In the genomic region with DNA sequence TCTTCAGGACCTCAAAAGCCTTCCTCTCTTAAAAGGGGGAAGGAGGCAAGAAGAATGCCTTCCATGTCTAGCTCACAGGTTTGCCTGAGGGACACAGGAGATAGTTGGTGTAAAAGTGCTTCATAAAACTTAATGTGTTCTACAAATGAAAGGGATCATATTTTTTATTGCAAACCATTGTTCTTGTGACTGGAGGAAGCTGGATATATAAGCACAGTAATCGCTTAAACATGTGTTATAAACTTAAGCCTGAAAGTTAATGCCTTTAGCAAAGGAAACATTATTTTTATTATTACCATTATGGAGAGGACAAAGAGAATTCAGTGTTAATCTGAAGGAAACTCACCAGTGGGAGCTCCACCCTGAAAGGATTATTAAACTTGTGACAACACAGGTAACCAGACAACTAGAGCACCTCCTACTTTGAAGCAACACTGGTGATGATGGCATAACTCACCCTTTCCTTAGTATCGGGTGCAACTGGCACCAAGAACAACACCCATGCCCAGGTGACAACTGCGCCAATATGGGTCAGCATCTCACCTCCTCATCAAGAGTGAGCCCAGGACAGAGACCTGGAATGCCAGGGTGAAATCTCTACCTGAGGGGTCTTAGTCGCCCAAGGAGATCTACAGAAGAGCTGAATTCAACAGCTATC, we compare ENCODE assay signal across 1 cellular context.
TF ChIP-seq lines count a peak whose summit lies in the region.

No MANE protein-coding gene starts in this region.

TF ChIP-seq in HepG2, 621 proteins besides CTCF, POLR2A, EP300 and RAD21 (continued from another document):
- TF ChIP-seq, protein P1, sequence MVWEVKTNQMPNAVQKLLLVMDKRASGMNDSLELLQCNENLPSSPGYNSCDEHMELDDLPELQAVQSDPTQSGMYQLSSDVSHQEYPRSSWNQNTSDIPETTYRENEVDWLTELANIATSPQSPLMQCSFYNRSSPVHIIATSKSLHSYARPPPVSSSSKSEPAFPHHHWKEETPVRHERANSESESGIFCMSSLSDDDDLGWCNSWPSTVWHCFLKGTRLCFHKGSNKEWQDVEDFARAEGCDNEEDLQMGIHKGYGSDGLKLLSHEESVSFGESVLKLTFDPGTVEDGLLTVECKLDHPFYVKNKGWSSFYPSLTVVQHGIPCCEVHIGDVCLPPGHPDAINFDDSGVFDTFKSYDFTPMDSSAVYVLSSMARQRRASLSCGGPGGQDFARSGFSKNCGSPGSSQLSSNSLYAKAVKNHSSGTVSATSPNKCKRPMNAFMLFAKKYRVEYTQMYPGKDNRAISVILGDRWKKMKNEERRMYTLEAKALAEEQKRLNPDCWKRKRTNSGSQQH (CRISPR knock-in tag; IDR thresholded peaks at IDR 0.05; ENCODE audit: low read depth): no peak
- TF ChIP-seq ZNF768 (CRISPR knock-in tag; IDR thresholded peaks at IDR 0.05): no peak
- no peak for TF ChIP-seq ZNF570 (CRISPR knock-in tag; IDR thresholded peaks at IDR 0.05; ENCODE audit: borderline replicate concordance)
- TF ChIP-seq MAF1 (CRISPR knock-in tag; IDR thresholded peaks at IDR 0.05; ENCODE audit: borderline replicate concordance): no peak
- TF ChIP-seq, protein P2, sequence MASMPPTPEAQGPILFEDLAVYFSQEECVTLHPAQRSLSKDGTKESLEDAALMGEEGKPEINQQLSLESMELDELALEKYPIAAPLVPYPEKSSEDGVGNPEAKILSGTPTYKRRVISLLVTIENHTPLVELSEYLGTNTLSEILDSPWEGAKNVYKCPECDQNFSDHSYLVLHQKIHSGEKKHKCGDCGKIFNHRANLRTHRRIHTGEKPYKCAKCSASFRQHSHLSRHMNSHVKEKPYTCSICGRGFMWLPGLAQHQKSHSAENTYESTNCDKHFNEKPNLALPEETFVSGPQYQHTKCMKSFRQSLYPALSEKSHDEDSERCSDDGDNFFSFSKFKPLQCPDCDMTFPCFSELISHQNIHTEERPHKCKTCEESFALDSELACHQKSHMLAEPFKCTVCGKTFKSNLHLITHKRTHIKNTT (CRISPR knock-in tag; IDR thresholded peaks at IDR 0.05): no peak
- TF ChIP-seq SMAD3 (CRISPR knock-in tag; IDR thresholded peaks at IDR 0.05): no peak
- TF ChIP-seq ZNF441 (CRISPR knock-in tag; IDR thresholded peaks at IDR 0.05; ENCODE audit: borderline replicate concordance): no peak
- TF ChIP-seq HMGA1 (CRISPR knock-in tag; conservative IDR thresholded peaks at IDR 0.05): no peak
- TF ChIP-seq ZNF543 (CRISPR knock-in tag; IDR thresholded peaks at IDR 0.05): no peak
- TF ChIP-seq ZNF296 (CRISPR knock-in tag; conservative IDR thresholded peaks at IDR 0.05): no peak
- TF ChIP-seq ZNF225 (CRISPR knock-in tag; IDR thresholded peaks at IDR 0.05): no peak
- TF ChIP-seq ZNF678 (CRISPR knock-in tag; IDR thresholded peaks at IDR 0.05): no peak
- TF ChIP-seq ZNF891 (CRISPR knock-in tag; IDR thresholded peaks at IDR 0.05): no peak
- TF ChIP-seq ZNF777 (CRISPR knock-in tag; IDR thresholded peaks at IDR 0.05): no peak
